Comparison of ENCODE assay signal across 27 cellular contexts in genomic region chr5:177450672-177451424, GRCh38. TPM values are rescaled to one million over a fixed set of nuclear protein-coding genes. Genes with fewer than 3 reads are reported as not detected.
A peak's percentile ranks its signal among the peaks of the same experiment; 100 is the strongest.
DNase-seq lines count a peak whose midpoint lies in the region; ATAC-seq and TF ChIP-seq lines count a peak whose summit lies in the region.
"Had no signal": no experiment of that assay in that cellular context is flagged by ENCODE, and none has a peak within 500 bp of the region (broad histone marks: within the 10 kb centered on the region; RNA-seq: fewer than 3 reads in every experiment).

No MANE protein-coding gene starts in this region.

- CTCF ChIA-PET in CD4-positive, alpha-beta T cell (lab: Charles Lee): interaction anchor here (16.6 kb wide), 1 partner anchor 46 kb away, joined by 352 read pairs; the partner anchor contains the start of genes F12 and PFN3
- CTCF ChIA-PET in naive thymus-derived CD4-positive, alpha-beta T cell (lab: Charles Lee): interaction anchor here (3.5 to 8.8 kb wide), 3 partner anchors 46 to 61 kb away, joined by 20 to 189 read pairs (median 105); partner anchors contain the start of genes F12 and PFN3
- CTCF ChIA-PET in activated CD8-positive, alpha-beta T cell treated with anti-CD3 and anti-CD28 coated beads, Interleukin-2, amount 10 ng/mL, durations not matched to agents 7 days and 5 days (lab: Charles Lee): interaction anchor here (1.1 to 9.0 kb wide), 5 partner anchors 22 to 60 kb away, joined by 5 to 337 read pairs (median 175); partner anchors contain the start of genes GRK6 and PFN3

- peaks cover 11 to 30% of the 10 kb centered on the region in 2 donors for H3K4me1 ChIP-seq in naive thymus-derived CD4-positive, alpha-beta T cell (ENCODE audit: control insufficient read depth in 2 of 2, insufficient read depth in 2 of 2, low read length in 2 of 2)

- H3K4me3 ChIP-seq in naive thymus-derived CD4-positive, alpha-beta T cell (ENCODE audit: low read length): no peak overlapping the region
- H3K4me3 ChIP-seq: breast epithelium, gastroesophageal sphincter, GM12878, left ventricle myocardium inferior, right atrium auricular region, upper lobe of right lung had no signal

- peaks cover 50% of the 10 kb centered on the region for H3K4me1 Mint-ChIP-seq in CD4-positive, alpha-beta T cell (ENCODE audit: low read depth)
- H3K4me1 Mint-ChIP-seq in brain: peaks cover 64% of the 10 kb centered on the region
- H3K4me1 Mint-ChIP-seq in naive thymus-derived CD4-positive, alpha-beta T cell: peaks cover 18 to 38% (median 34%) of the 10 kb centered on the region in 7 donors
- peaks cover 34% of the 10 kb centered on the region for H3K4me1 Mint-ChIP-seq in activated CD8-positive, alpha-beta T cell treated with anti-CD3 and anti-CD28 coated beads, Interleukin-2, amount 10 ng/mL, durations not matched to agents 7 days and 5 days (ENCODE audit: low read depth)

- peak overlapping the region; percentile 71 for H3K27ac Mint-ChIP-seq in CD4-positive, alpha-beta T cell
- peak overlapping the region in 4 of 5 experiments; percentile 91 to 97 (median 95) for H3K27ac Mint-ChIP-seq in brain
- peak overlapping the region in 6 of 9 donors; percentile 7 to 50 (median 40) for H3K27ac Mint-ChIP-seq in naive thymus-derived CD4-positive, alpha-beta T cell
- no peak overlapping the region for H3K27ac Mint-ChIP-seq in activated CD8-positive, alpha-beta T cell treated with anti-CD3 and anti-CD28 coated beads, Interleukin-2, amount 10 ng/mL, durations not matched to agents 7 days and 5 days
- H3K27ac Mint-ChIP-seq: activated CD4-positive, alpha-beta T cell treated with anti-CD3 and anti-CD28 coated beads, Interleukin-2, amount 10 ng/mL, durations not matched to agents 24 days and 14 days; T-helper 2 cell treated with Interferon-gamma antibody and Interleukin-4, amounts not matched to agents 5 μg/mL and 100 μg/mL, for 36 hours had no signal

- peaks cover 0 to 3% (median 0%) of the 10 kb centered on the region in 3 experiments for H3K36me3 ChIP-seq in naive thymus-derived CD4-positive, alpha-beta T cell (ENCODE audit: control insufficient read depth in 2 of 3, insufficient read depth in 3 of 3, low read length in 3 of 3)
- H3K36me3 ChIP-seq: breast epithelium, gastroesophageal sphincter, left ventricle myocardium inferior, right atrium auricular region, upper lobe of right lung, WERI-Rb-1 had no signal

- peaks cover 5% of the 10 kb centered on the region for H3K36me3 Mint-ChIP-seq in CD4-positive, alpha-beta T cell (ENCODE audit: low read depth)
- H3K36me3 Mint-ChIP-seq in brain: no peaks in the 10 kb centered on the region
- no peaks in the 10 kb centered on the region for H3K36me3 Mint-ChIP-seq in naive thymus-derived CD4-positive, alpha-beta T cell
- H3K36me3 Mint-ChIP-seq in activated CD8-positive, alpha-beta T cell treated with anti-CD3 and anti-CD28 coated beads, Interleukin-2, amount 10 ng/mL, durations not matched to agents 7 days and 5 days (ENCODE audit: low read depth): peaks cover 2% of the 10 kb centered on the region
- H3K36me3 Mint-ChIP-seq: naive thymus-derived CD8-positive, alpha-beta T cell had no signal

- H3K9me3 Mint-ChIP-seq in CD4-positive, alpha-beta T cell: no peaks in the 10 kb centered on the region
- peaks cover 0 to 2% (median 0%) of the 10 kb centered on the region in 5 experiments for H3K9me3 Mint-ChIP-seq in brain
- H3K9me3 Mint-ChIP-seq in naive thymus-derived CD4-positive, alpha-beta T cell: peaks cover 0 to 11% (median 0%) of the 10 kb centered on the region in 11 donors
- H3K9me3 Mint-ChIP-seq in activated CD8-positive, alpha-beta T cell treated with anti-CD3 and anti-CD28 coated beads, Interleukin-2, amount 10 ng/mL, durations not matched to agents 7 days and 5 days (ENCODE audit: insufficient read depth): no peaks in the 10 kb centered on the region
- H3K9me3 Mint-ChIP-seq: activated CD4-positive, alpha-beta T cell treated with anti-CD3 and anti-CD28 coated beads, Interleukin-2, amount 10 ng/mL, durations not matched to agents 24 days and 14 days; naive thymus-derived CD8-positive, alpha-beta T cell; T-helper 2 cell treated with Interferon-gamma antibody and Interleukin-4, amounts not matched to agents 5 μg/mL and 100 μg/mL, for 36 hours had no signal

- TF ChIP-seq CTCF in CD4-positive, alpha-beta T cell (IDR thresholded peaks at IDR 0.05): no peak
- TF ChIP-seq CTCF in brain (conservative IDR thresholded peaks at IDR 0.05): no peak

- POLR2A ChIA-PET in CD4-positive, alpha-beta T cell (lab: Charles Lee): interaction anchor here (1.0 to 15.3 kb wide), 6 partner anchors 11 to 61 kb away, joined by 3 to 661 read pairs (median 110); partner anchors contain the start of genes F12, GRK6, PDLIM7 and PFN3
- POLR2A ChIA-PET in naive thymus-derived CD4-positive, alpha-beta T cell (lab: Charles Lee): interaction anchor here (0.6 to 23.1 kb wide), 6 partner anchors 12 to 134 kb away, joined by 3 to 804 read pairs (median 22); partner anchors contain the start of genes F12, GRK6 and PFN3
- POLR2A ChIA-PET in activated CD8-positive, alpha-beta T cell treated with anti-CD3 and anti-CD28 coated beads, Interleukin-2, amount 10 ng/mL, durations not matched to agents 7 days and 5 days (lab: Charles Lee): interaction anchor here (0.8 to 19.4 kb wide), 2 partner anchors 14 to 21 kb away, joined by 3 to 245 read pairs; partner anchors contain the start of gene GRK6

- ATAC-seq in CD4-positive, alpha-beta T cell (ENCODE audit: poor library complexity): no peak
- no peak for ATAC-seq in naive thymus-derived CD4-positive, alpha-beta T cell
- no peak for ATAC-seq in GM21786 (IDR thresholded peaks at IDR 0.05; ENCODE audit: unreplicated experiment)
- ATAC-seq in activated CD8-positive, alpha-beta T cell treated with anti-CD3 and anti-CD28 coated beads, Interleukin-2, amount 10 ng/mL, durations not matched to agents 7 days and 5 days: no peak
- ATAC-seq: gastroesophageal sphincter; GM12878; naive thymus-derived CD8-positive, alpha-beta T cell; PC-3; Right ventricle myocardium inferior; upper lobe of right lung had no signal

- no peaks in the 10 kb centered on the region for H3K27me3 Mint-ChIP-seq in CD4-positive, alpha-beta T cell
- no peaks in the 10 kb centered on the region for H3K27me3 Mint-ChIP-seq in brain
- H3K27me3 Mint-ChIP-seq in naive thymus-derived CD4-positive, alpha-beta T cell: peaks cover 0 to 32% (median 0%) of the 10 kb centered on the region in 5 donors
- peaks cover 9% of the 10 kb centered on the region for H3K27me3 Mint-ChIP-seq in activated CD8-positive, alpha-beta T cell treated with anti-CD3 and anti-CD28 coated beads, Interleukin-2, amount 10 ng/mL, durations not matched to agents 7 days and 5 days (ENCODE audit: low read depth)
- H3K27me3 Mint-ChIP-seq: naive thymus-derived CD8-positive, alpha-beta T cell had no signal

- H3K9me3 ChIP-seq in CD4-positive, alpha-beta T cell (ENCODE audit: control insufficient read depth, low read length): no peaks in the 10 kb centered on the region
- H3K9me3 ChIP-seq in naive thymus-derived CD4-positive, alpha-beta T cell (ENCODE audit: control insufficient read depth in 2 of 3, low read length in 3 of 3): no peaks in the 10 kb centered on the region
- H3K9me3 ChIP-seq: breast epithelium, gastroesophageal sphincter, left ventricle myocardium inferior, right atrium auricular region, upper lobe of right lung had no signal

- DNase-seq in Ammon's horn (ENCODE audit: low spot score) (peak; percentile 71), globus pallidus (ENCODE audit: low spot score) (no peak), NCI-H2029 (lab: John Stamatoyannopoulos, UW) (no peak)
- DNase-seq in CD4-positive, alpha-beta T cell: no peak
- DNase-seq in naive thymus-derived CD4-positive, alpha-beta T cell: no peak
- no peak for DNase-seq in activated CD8-positive, alpha-beta T cell treated with anti-CD3 and anti-CD28 coated beads, Interleukin-2, amount 10 ng/mL, durations not matched to agents 7 days and 5 days
- DNase-seq: activated CD4-positive, alpha-beta T cell treated with anti-CD3 and anti-CD28 coated beads, Interleukin-2, amount 10 ng/mL, durations not matched to agents 24 days and 14 days; activated naive CD4-positive, alpha-beta T cell treated with Interleukin-2 at 50 U/mL for 16 hours; cortex of kidney; EL; left ventricle myocardium inferior; naive thymus-derived CD8-positive, alpha-beta T cell; NCI-H510A; NK-92 treated with Interleukin-12 subunit alpha and Interleukin-12 subunit beta, amount 100 ng/mL, for 24 hours; PC-3; upper lobe of right lung; WERI-Rb-1 had no signal

- peak overlapping the region; percentile 51 for H3K4me3 Mint-ChIP-seq in CD4-positive, alpha-beta T cell
- H3K4me3 Mint-ChIP-seq in brain: peak overlapping the region in 3 of 5 experiments; percentile 46 to 75 (median 61)
- H3K4me3 Mint-ChIP-seq in naive thymus-derived CD4-positive, alpha-beta T cell: peak overlapping the region in 2 of 10 donors; percentile 23 to 25
- no peak overlapping the region for H3K4me3 Mint-ChIP-seq in activated CD8-positive, alpha-beta T cell treated with anti-CD3 and anti-CD28 coated beads, Interleukin-2, amount 10 ng/mL, durations not matched to agents 7 days and 5 days
- H3K4me3 Mint-ChIP-seq: activated CD4-positive, alpha-beta T cell treated with anti-CD3 and anti-CD28 coated beads, Interleukin-2, amount 10 ng/mL, durations not matched to agents 24 days and 14 days; T-helper 2 cell treated with Interferon-gamma antibody and Interleukin-4, amounts not matched to agents 5 μg/mL and 100 μg/mL, for 36 hours had no signal

- intact Hi-C loops in CD4-positive, alpha-beta T cell (cut with DNase I, micrococcal nuclease): no loop called here
- intact Hi-C loops in naive thymus-derived CD4-positive, alpha-beta T cell (cut with micrococcal nuclease): loop anchor here in 1 of 2 donors (10.0 kb wide), 1 partner anchor 336 kb away; no protein-coding TSS in a partner anchor

- H3K27me3 ChIP-seq in CD4-positive, alpha-beta T cell (ENCODE audit: control insufficient read depth, insufficient read depth, low read length): no peaks in the 10 kb centered on the region
- H3K27me3 ChIP-seq in naive thymus-derived CD4-positive, alpha-beta T cell (ENCODE audit: control insufficient read depth in 2 of 2, insufficient read depth in 2 of 2, low read length in 2 of 2): no peaks in the 10 kb centered on the region
- H3K27me3 ChIP-seq: right atrium auricular region had no signal

- H3K27ac ChIP-seq in CD4-positive, alpha-beta T cell (ENCODE audit: low read depth, low read length): no peak overlapping the region
- H3K27ac ChIP-seq in naive thymus-derived CD4-positive, alpha-beta T cell (ENCODE audit: low read depth, low read length): no peak overlapping the region
- H3K27ac ChIP-seq: breast epithelium, gastroesophageal sphincter, HL-60, left ventricle myocardium inferior, parathyroid adenoma, right atrium auricular region, upper lobe of right lung, WERI-Rb-1 had no signal

RNA-seq across cellular contexts. Expression of gene PRR7, which starts 4.2 kb away (rescaled TPM):
- total RNA-seq in CD4-positive, alpha-beta T cell: 10 to 100 TPM; 23.3 to 23.5 TPM
- 10.9 TPM for polyA plus RNA-seq in brain (ENCODE audit: insufficient read depth, low read depth, low replicate concordance)
- 10 to 100 TPM in 2 of 5 experiments, 1 to 10 TPM in 3; 6.4 to 31.8 (median 6.8) TPM for total RNA-seq in naive thymus-derived CD4-positive, alpha-beta T cell
- 10 to 100 TPM; 11.7 to 19.4 TPM for polyA plus RNA-seq in naive thymus-derived CD4-positive, alpha-beta T cell
- 10 to 100 TPM in 1 of 2 experiments, 1 to 10 TPM in 1; 9.8 to 11.6 TPM for total RNA-seq in activated CD8-positive, alpha-beta T cell treated with anti-CD3 and anti-CD28 coated beads, Interleukin-2, amount 10 ng/mL, durations not matched to agents 7 days and 5 days

RNA-seq across cellular contexts. Expression of gene DBN1, which starts 22.6 kb away (rescaled TPM):
- total RNA-seq in CD4-positive, alpha-beta T cell: 1 to 10 TPM; 1.8 to 2.5 TPM
- 275 TPM for polyA plus RNA-seq in brain (ENCODE audit: insufficient read depth, low read depth, low replicate concordance)
- 1 to 10 TPM; 1.2 to 8.8 (median 5.7) TPM for total RNA-seq in naive thymus-derived CD4-positive, alpha-beta T cell
- 1 to 10 TPM in 1 of 2 donors, under 1 TPM in 1; 0.64 to 2.2 TPM for polyA plus RNA-seq in naive thymus-derived CD4-positive, alpha-beta T cell
- 100 to 1,000 TPM in 1 of 2 experiments, 10 to 100 TPM in 1; 92.9 to 104 TPM for total RNA-seq in activated CD8-positive, alpha-beta T cell treated with anti-CD3 and anti-CD28 coated beads, Interleukin-2, amount 10 ng/mL, durations not matched to agents 7 days and 5 days

RNA-seq across cellular contexts. Expression of gene GRK6, which starts 24.4 kb away (rescaled TPM):
- 100 to 1,000 TPM; 186 to 192 TPM for total RNA-seq in CD4-positive, alpha-beta T cell
- 26.9 TPM for polyA plus RNA-seq in brain (ENCODE audit: insufficient read depth, low read depth, low replicate concordance)
- 100 to 1,000 TPM; 161 to 246 (median 200) TPM for total RNA-seq in naive thymus-derived CD4-positive, alpha-beta T cell
- polyA plus RNA-seq in naive thymus-derived CD4-positive, alpha-beta T cell: 100 to 1,000 TPM in 1 of 2 donors, 10 to 100 TPM in 1; 78.8 to 202 TPM
- total RNA-seq in activated CD8-positive, alpha-beta T cell treated with anti-CD3 and anti-CD28 coated beads, Interleukin-2, amount 10 ng/mL, durations not matched to agents 7 days and 5 days: 100 to 1,000 TPM; 206 to 213 TPM

RNA-seq across cellular contexts. Expression of gene F12, which starts 41.5 kb away (rescaled TPM):
- under 1 TPM; 0.20 to 0.60 TPM for total RNA-seq in CD4-positive, alpha-beta T cell
- polyA plus RNA-seq in brain (ENCODE audit: insufficient read depth, low read depth, low replicate concordance): 3.7 TPM
- 1 to 10 TPM in 1 of 5 experiments, under 1 TPM in 2, not detected in 2; 0.16 to 2.1 (median 0.34) TPM for total RNA-seq in naive thymus-derived CD4-positive, alpha-beta T cell
- polyA plus RNA-seq in naive thymus-derived CD4-positive, alpha-beta T cell: under 1 TPM in 1 of 2 donors, not detected in 1; 0.64 TPM
- total RNA-seq in activated CD8-positive, alpha-beta T cell treated with anti-CD3 and anti-CD28 coated beads, Interleukin-2, amount 10 ng/mL, durations not matched to agents 7 days and 5 days: 1 to 10 TPM; 3.2 to 3.5 TPM
- total RNA-seq: left ventricle myocardium inferior; naive thymus-derived CD8-positive, alpha-beta T cell; Right ventricle myocardium inferior had no signal

RNA-seq across cellular contexts. Expression of gene PDLIM7, which starts 46.6 kb away (rescaled TPM):
- 1 to 10 TPM; 5.2 to 6.0 TPM for total RNA-seq in CD4-positive, alpha-beta T cell
- 20.1 TPM for polyA plus RNA-seq in brain (ENCODE audit: insufficient read depth, low read depth, low replicate concordance)
- 10 to 100 TPM in 3 of 5 experiments, 1 to 10 TPM in 2; 4.1 to 63.2 (median 11.9) TPM for total RNA-seq in naive thymus-derived CD4-positive, alpha-beta T cell
- 1 to 10 TPM; 2.7 to 4.5 TPM for polyA plus RNA-seq in naive thymus-derived CD4-positive, alpha-beta T cell
- 10 to 100 TPM; 62.5 to 67.3 TPM for total RNA-seq in activated CD8-positive, alpha-beta T cell treated with anti-CD3 and anti-CD28 coated beads, Interleukin-2, amount 10 ng/mL, durations not matched to agents 7 days and 5 days

Comparison
In these comparisons a context has a peak if more than half of its experiments do, and no peak if none do; other contexts are left out.
1. RNA of gene DBN1, which starts 22.6 kb away (total RNA-seq): 92.9 to 104 TPM in activated CD8-positive, alpha-beta T cell treated with anti-CD3 and anti-CD28 coated beads, Interleukin-2, amount 10 ng/mL, durations not matched to agents 7 days and 5 days; 1.2 to 8.8 TPM in naive thymus-derived CD4-positive, alpha-beta T cell and 1.8 to 2.5 TPM in CD4-positive, alpha-beta T cell; every median in the first group is over 4 times any median in the second.